ENCODE assay signal across 27 cellular contexts in genomic region chr22:41128606-41129005, GRCh38. TPM values are rescaled to one million over a fixed set of nuclear protein-coding genes. Genes with fewer than 3 reads are reported as not detected.
DNase-seq lines count a peak whose midpoint lies in the region.
"Had no signal": no experiment of that assay in that cellular context is flagged by ENCODE, and none has a peak within 500 bp of the region (broad histone marks: within the 10 kb centered on the region; RNA-seq: fewer than 3 reads in every experiment).

No MANE protein-coding gene starts in this region.

- no peak overlapping the region for H3K23ac ChIP-seq in trophoblast cell (ENCODE audit: low read length)

- no peaks in the 10 kb centered on the region for H3K79me1 ChIP-seq in trophoblast cell (ENCODE audit: low read length)

- H3K18ac ChIP-seq in trophoblast cell (ENCODE audit: low read length), result no peak overlapping the region

- peaks cover 41 to 52% of the 10 kb centered on the region in 2 experiments for H3K36me3 ChIP-seq in trophoblast cell (ENCODE audit: control insufficient read depth in 1 of 2, insufficient read depth in 2 of 2, low read length in 2 of 2)

- H3K4me2 ChIP-seq in trophoblast cell (ENCODE audit: low read length), result no peak overlapping the region
- H3K4me2 ChIP-seq: A549; BLaER1; BLaER1 treated with 17β-estradiol and CSF1 and Interleukin-3, amounts not matched to agents 10 nM and 100 nM had no signal

- H3K4me3 ChIP-seq in trophoblast cell (ENCODE audit: low read depth, low read length), result no peak overlapping the region
- H3K4me3 ChIP-seq: A549; BLaER1; BLaER1 treated with 17β-estradiol and CSF1 and Interleukin-3, amounts not matched to agents 10 nM and 100 nM had no signal

- H3K79me2 ChIP-seq in trophoblast cell (ENCODE audit: control insufficient read depth, insufficient read depth, low read length, poor library complexity), result no peaks in the 10 kb centered on the region

- no CpG with 5 or more reads among the region's 14 CpGs for WGBS in trophoblast cell (ENCODE audit: extremely low coverage, insufficient coverage, insufficient read length)

- no peak overlapping the region for H2BK12ac ChIP-seq in trophoblast cell (ENCODE audit: low read length)

- H2AFZ ChIP-seq in trophoblast cell (ENCODE audit: insufficient read depth, low read length, poor library complexity), result no peak overlapping the region

- H3K27ac ChIP-seq in trophoblast cell (ENCODE audit: low read depth, low read length), result no peak overlapping the region
- H3K27ac ChIP-seq: 22Rv1; A549; BLaER1; BLaER1 treated with 17β-estradiol and CSF1 and Interleukin-3, amounts not matched to agents 10 nM and 100 nM; C4-2B had no signal

- DNase-seq in trophoblast cell, result peak; percentile 70 to 80
- DNase-seq in GF-D8 (lab: John Stamatoyannopoulos, UW), result no peak
- DNase-seq: 8988T; ACHN; AML-193; BE2C; C1 segment of cervical spinal cord; Caco-2; Calu3; CD4-positive, alpha-beta memory T cell; CD4-positive, alpha-beta T cell; CD4-positive, CD25-positive, alpha-beta regulatory T cell; CD8-positive, alpha-beta memory T cell; CD8-positive, alpha-beta T cell; COR-L47; DMS 273 treated with DMSO at 0.1 percent for 48 hours; DMS153; DMS53; DMS79; DMS79 treated with DMSO at 0.1 percent for 48 hours; DND-41; EL had no signal

- H4K12ac ChIP-seq in trophoblast cell (ENCODE audit: low read depth, low read length), result no peak overlapping the region

- H4K8ac ChIP-seq in trophoblast cell (ENCODE audit: low read depth, low read length), result no peak overlapping the region

- H3K27me3 ChIP-seq in trophoblast cell (ENCODE audit: insufficient read depth, low read length), result no peaks in the 10 kb centered on the region
- H3K27me3 ChIP-seq: BE2C; BLaER1; BLaER1 treated with 17β-estradiol and CSF1 and Interleukin-3, amounts not matched to agents 10 nM and 100 nM had no signal

- H3K9me3 ChIP-seq in trophoblast cell (ENCODE audit: insufficient read depth, low read depth, low read length), result no peaks in the 10 kb centered on the region
- H3K9me3 ChIP-seq: A549; BE2C; BLaER1; BLaER1 treated with 17β-estradiol and CSF1 and Interleukin-3, amounts not matched to agents 10 nM and 100 nM; Caco-2 had no signal

- H2AK5ac ChIP-seq in trophoblast cell (ENCODE audit: low read length), result no peak overlapping the region

- no peak overlapping the region for H3K14ac ChIP-seq in trophoblast cell (ENCODE audit: low read length)

- H3K4me1 ChIP-seq in trophoblast cell (ENCODE audit: control insufficient read depth in 1 of 2, insufficient read depth in 2 of 2, low read length in 2 of 2), result no peaks in the 10 kb centered on the region
- H3K4me1 ChIP-seq: A549, BE2C, BLaER1, Caco-2 had no signal

- no peak overlapping the region for H4K91ac ChIP-seq in trophoblast cell (ENCODE audit: low read depth, low read length)

- no peak overlapping the region for H2BK120ac ChIP-seq in trophoblast cell (ENCODE audit: insufficient read depth, low read length, poor library complexity)

- no peak overlapping the region for H3K4ac ChIP-seq in trophoblast cell (ENCODE audit: low read depth, low read length)

- H3K9ac ChIP-seq in trophoblast cell (ENCODE audit: low read length), result no peak overlapping the region
- H3K9ac ChIP-seq: BLaER1; BLaER1 treated with 17β-estradiol and CSF1 and Interleukin-3, amounts not matched to agents 10 nM and 100 nM had no signal

- H2BK5ac ChIP-seq in trophoblast cell (ENCODE audit: low read depth, low read length, poor library complexity), result no peak overlapping the region

RNA-seq across cellular contexts. Expression of gene EP300, which starts 36.2 kb away (rescaled TPM):
- 48.1 and 49.7 TPM in 2 replicates for polyA plus RNA-seq in trophoblast cell (2013)
